14 cellular contexts compared by ENCODE assay signal in the genomic region with DNA sequence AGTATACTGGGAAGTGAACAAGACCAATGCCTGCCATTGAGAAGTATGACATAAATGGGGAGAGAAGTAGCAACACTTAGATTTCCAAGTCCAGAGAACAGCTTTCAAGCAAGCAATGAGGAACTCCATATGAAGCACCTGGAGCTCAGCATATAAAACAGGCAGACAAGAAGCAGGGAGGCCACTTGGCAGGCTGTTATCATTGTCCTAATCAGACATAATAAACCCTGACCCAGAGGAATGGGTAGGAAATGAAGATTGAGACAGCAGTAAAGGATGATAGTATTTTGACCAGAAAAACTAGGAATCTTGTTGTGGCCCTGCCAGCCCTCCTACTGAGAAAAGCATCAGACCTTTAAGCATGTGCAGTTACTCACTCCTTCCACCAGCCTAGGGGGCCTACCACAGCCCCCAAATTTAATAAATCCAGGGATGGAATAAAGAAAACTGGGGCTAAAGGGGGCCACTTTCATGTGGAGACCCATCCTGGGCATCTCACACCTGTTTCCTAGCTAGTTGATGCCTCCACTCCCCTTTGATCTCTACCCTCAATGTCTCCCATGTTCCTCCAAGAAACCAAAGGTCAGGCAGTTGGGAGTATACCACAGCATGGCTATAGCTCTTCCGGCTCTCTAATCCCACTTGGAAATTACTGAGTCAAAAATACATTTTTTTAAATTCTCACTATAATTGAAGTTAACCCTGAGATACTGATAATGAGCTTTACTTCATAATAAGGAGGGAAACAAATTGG.
"Had no signal": no experiment of that assay in that cellular context is flagged by ENCODE, and none has a peak within 500 bp of the region (broad histone marks: within the 10 kb centered on the region; RNA-seq: fewer than 3 reads in every experiment).

No MANE protein-coding gene starts in this region.

- H3K27ac Mint-ChIP-seq: activated naive CD8-positive, alpha-beta T cell treated with anti-CD3 and anti-CD28 coated beads, Interleukin-2, amount 10 ng/mL, durations not matched to agents 7 days and 5 days; activated T-cell treated with anti-CD3 and anti-CD28 coated beads, Interleukin-2, amount 50 U/mL, for 72 hours had no signal

- ATAC-seq: activated T-cell treated with anti-CD3 and anti-CD28 coated beads, Interleukin-2, amount 50 U/mL, for 72 hours had no signal

- H3K9me3 ChIP-seq: stomach, vagina had no signal

- DNase-seq: activated CD4-positive, alpha-beta T cell treated with anti-CD3 and anti-CD28 coated beads for 1 hour; activated CD4-positive, alpha-beta T cell treated with anti-CD3 and anti-CD28 coated beads, Interleukin-2, amount 50 U/mL, for 48 hours; activated naive CD8-positive, alpha-beta T cell treated with anti-CD3 and anti-CD28 coated beads, Interleukin-2, amount 10 ng/mL, durations not matched to agents 7 days and 5 days; activated T-cell treated with anti-CD3 and anti-CD28 coated beads, Interleukin-2, amount 50 U/mL, for 72 hours; central memory CD4-positive, alpha-beta T cell; effector CD8-positive, alpha-beta T cell; hypothalamus; kidney glomerular epithelial cell; retina; stimulated activated CD4-positive, alpha-beta T cell treated with anti-CD3 and anti-CD28 coated beads, Interleukin-4, amount 100 ng/mL, for 4 hours; stomach had no signal

- H3K36me3 ChIP-seq: stomach, vagina had no signal

- H3K27me3 ChIP-seq: stomach, vagina had no signal

- H3K4me3 Mint-ChIP-seq: activated naive CD8-positive, alpha-beta T cell treated with anti-CD3 and anti-CD28 coated beads, Interleukin-2, amount 10 ng/mL, durations not matched to agents 7 days and 5 days; activated T-cell treated with anti-CD3 and anti-CD28 coated beads, Interleukin-2, amount 50 U/mL, for 72 hours had no signal

- H3K9me3 Mint-ChIP-seq: activated naive CD8-positive, alpha-beta T cell treated with anti-CD3 and anti-CD28 coated beads, Interleukin-2, amount 10 ng/mL, durations not matched to agents 7 days and 5 days; activated T-cell treated with anti-CD3 and anti-CD28 coated beads, Interleukin-2, amount 50 U/mL, for 72 hours had no signal

- H3K27me3 Mint-ChIP-seq: activated naive CD8-positive, alpha-beta T cell treated with anti-CD3 and anti-CD28 coated beads, Interleukin-2, amount 10 ng/mL, durations not matched to agents 7 days and 5 days had no signal

- H3K27ac ChIP-seq: coronary artery, epithelial cell of prostate, stomach, vagina had no signal

- H3K4me3 ChIP-seq: coronary artery, stomach, vagina had no signal

- H3K36me3 Mint-ChIP-seq: activated naive CD8-positive, alpha-beta T cell treated with anti-CD3 and anti-CD28 coated beads, Interleukin-2, amount 10 ng/mL, durations not matched to agents 7 days and 5 days had no signal
